In genomic region chr1:111739984-111740765, GRCh38 we compare ENCODE assay signal across 8 cellular contexts. TPM values are rescaled to one million over a fixed set of nuclear protein-coding genes. Genes with fewer than 3 reads are reported as not detected.
A peak's percentile ranks its signal among the peaks of the same experiment; 100 is the strongest.
DNase-seq lines count a peak whose midpoint lies in the region; ATAC-seq and TF ChIP-seq lines count a peak whose summit lies in the region.

No MANE protein-coding gene starts in this region.

- TF ChIP-seq CTCF in LNCaP clone FGC (IDR thresholded peaks at IDR 0.05; ENCODE audit: control insufficient read depth, extremely low read depth, insufficient read depth) (no peak), fibroblast of mammary gland (conservative IDR thresholded peaks at IDR 0.05; ENCODE audit: control insufficient read depth, insufficient read depth, low read depth, low read length) (no peak)

- H3K9me3 Mint-ChIP-seq in activated CD8-positive, alpha-beta T cell treated with anti-CD3 and anti-CD28 coated beads, Interleukin-2, amount 10 ng/mL, durations not matched to agents 7 days and 5 days (ENCODE audit: insufficient read depth): no peaks in the 10 kb centered on the region

- H3K9ac ChIP-seq in muscle layer of colon (ENCODE audit: low read length): peak overlapping the region; percentile 29

- H3K27ac ChIP-seq in muscle layer of colon (ENCODE audit: low read depth, low read length): peak overlapping the region; percentile 82

- H3K4me1 ChIP-seq in muscle layer of colon (ENCODE audit: insufficient read depth, low read length): peaks cover 22% of the 10 kb centered on the region

- no peaks in the 10 kb centered on the region for H3K9me3 ChIP-seq in muscle layer of colon (ENCODE audit: low read length)

- POLR2A ChIA-PET in activated CD8-positive, alpha-beta T cell treated with anti-CD3 and anti-CD28 coated beads, Interleukin-2, amount 10 ng/mL, durations not matched to agents 7 days and 5 days (lab: Charles Lee): interaction anchor here (0.7 to 1.6 kb wide), 3 partner anchors 11 to 16 kb away, joined by 3 to 10 read pairs (median 3); no protein-coding TSS in a partner anchor

- H3K4me3 ChIP-seq in LNCaP clone FGC (ENCODE audit: low read depth, low read length) (peak overlapping the region; percentile 62), fibroblast of mammary gland (ENCODE audit: control insufficient read depth, low read depth, low read length) (peak overlapping the region; percentile 61), muscle layer of colon (ENCODE audit: low read depth in 1 of 2, low read length in 2 of 2) (peak overlapping the region; percentile 86 to 97)

- CTCF ChIA-PET in activated CD8-positive, alpha-beta T cell treated with anti-CD3 and anti-CD28 coated beads, Interleukin-2, amount 10 ng/mL, durations not matched to agents 7 days and 5 days (lab: Charles Lee): interaction anchor here (1.1 to 6.7 kb wide), 7 partner anchors 8 to 232 kb away, joined by 3 to 45 read pairs (median 5); no protein-coding TSS in a partner anchor

- H3K36me3 Mint-ChIP-seq in activated CD8-positive, alpha-beta T cell treated with anti-CD3 and anti-CD28 coated beads, Interleukin-2, amount 10 ng/mL, durations not matched to agents 7 days and 5 days (ENCODE audit: low read depth): no peaks in the 10 kb centered on the region

- in situ Hi-C loops in KBM-7 (cut with MboI; ENCODE audit: low pct_unique_long_range_greater_than_20kb, low sequenced_read_pairs): no loop called here

- H3K4me3 Mint-ChIP-seq in activated CD8-positive, alpha-beta T cell treated with anti-CD3 and anti-CD28 coated beads, Interleukin-2, amount 10 ng/mL, durations not matched to agents 7 days and 5 days: peak overlapping the region; percentile 80

- H3K27me3 Mint-ChIP-seq in activated CD8-positive, alpha-beta T cell treated with anti-CD3 and anti-CD28 coated beads, Interleukin-2, amount 10 ng/mL, durations not matched to agents 7 days and 5 days (ENCODE audit: low read depth): peaks cover 51% of the 10 kb centered on the region

- H3K27me3 ChIP-seq in muscle layer of colon (ENCODE audit: control insufficient read depth in 1 of 2, insufficient read depth in 2 of 2, low read length in 2 of 2): no peaks in the 10 kb centered on the region

- H3K27ac Mint-ChIP-seq in activated CD8-positive, alpha-beta T cell treated with anti-CD3 and anti-CD28 coated beads, Interleukin-2, amount 10 ng/mL, durations not matched to agents 7 days and 5 days: peak overlapping the region; percentile 25

- DNase-seq in DMS79 treated with DMSO at 0.1 percent for 48 hours (lab: John Stamatoyannopoulos, UW): peak; percentile 56
- DNase-seq in LNCaP clone FGC (ENCODE audit: low read depth): no peak
- no peak for DNase-seq in activated CD8-positive, alpha-beta T cell treated with anti-CD3 and anti-CD28 coated beads, Interleukin-2, amount 10 ng/mL, durations not matched to agents 7 days and 5 days
- peak; percentile 57 for DNase-seq in fibroblast of mammary gland (ENCODE audit: low read depth)
- DNase-seq in ureter (ENCODE audit: low spot score): peak; percentile 65
- DNase-seq in NAMALWA (ENCODE audit: low spot score): no peak
- DNase-seq in KBM-7: no peak

- H3K4me1 Mint-ChIP-seq in activated CD8-positive, alpha-beta T cell treated with anti-CD3 and anti-CD28 coated beads, Interleukin-2, amount 10 ng/mL, durations not matched to agents 7 days and 5 days (ENCODE audit: low read depth): peaks cover 21% of the 10 kb centered on the region

- ATAC-seq in activated CD8-positive, alpha-beta T cell treated with anti-CD3 and anti-CD28 coated beads, Interleukin-2, amount 10 ng/mL, durations not matched to agents 7 days and 5 days: no peak

- peaks cover 4% of the 10 kb centered on the region for H3K36me3 ChIP-seq in muscle layer of colon (ENCODE audit: insufficient read depth, low read length)

RNA-seq across cellular contexts. Expression of gene INKA2, which starts 1.0 kb away (rescaled TPM):
- 1 to 10 TPM; 4.1 to 4.3 TPM for total RNA-seq in activated CD8-positive, alpha-beta T cell treated with anti-CD3 and anti-CD28 coated beads, Interleukin-2, amount 10 ng/mL, durations not matched to agents 7 days and 5 days
- total RNA-seq in ureter: 5.7 TPM

RNA-seq across cellular contexts. Expression of gene DDX20, which starts 15.5 kb away (rescaled TPM):
- 10 to 100 TPM; 18.1 to 18.9 TPM for total RNA-seq in activated CD8-positive, alpha-beta T cell treated with anti-CD3 and anti-CD28 coated beads, Interleukin-2, amount 10 ng/mL, durations not matched to agents 7 days and 5 days
- 18.4 TPM for total RNA-seq in ureter

Comparison
In these comparisons a context has a peak if more than half of its experiments do, and no peak if none do; other contexts are left out.
1. DNase-seq: peak in DMS79 treated with DMSO at 0.1 percent for 48 hours (single experiment), fibroblast of mammary gland (single experiment) and ureter (single experiment); none in LNCaP clone FGC (single experiment), activated CD8-positive, alpha-beta T cell treated with anti-CD3 and anti-CD28 coated beads, Interleukin-2, amount 10 ng/mL, durations not matched to agents 7 days and 5 days (single experiment), NAMALWA (single experiment) and KBM-7 (single experiment).
2. Peak in every context shown above with its lines, with median percentiles within 50 percentile points of each other: H3K4me3 ChIP-seq.